In the genomic region with DNA sequence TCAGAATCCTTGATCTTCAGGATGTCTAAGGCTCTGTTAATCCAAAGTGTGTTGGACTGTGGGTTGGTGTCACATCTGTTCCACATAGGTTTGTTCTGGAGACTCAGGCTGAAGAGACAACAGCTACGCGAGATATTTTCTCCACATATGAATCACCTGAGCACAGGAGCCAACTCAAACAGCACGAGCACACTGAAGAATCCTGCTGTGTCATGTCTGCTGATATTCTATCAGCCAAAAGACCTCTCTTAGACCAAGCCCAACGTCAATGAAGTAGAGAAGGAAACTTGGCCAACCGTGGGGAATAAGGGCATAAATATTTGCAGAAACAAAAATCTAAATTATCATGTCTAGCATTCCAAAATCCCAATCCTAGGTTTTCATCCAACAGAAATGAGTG, we compare ENCODE assay signal across 1 cellular context.
A peak's percentile ranks its signal among the peaks of the same experiment; 100 is the strongest.
TF ChIP-seq lines count a peak whose summit lies in the region.

No MANE protein-coding gene starts in this region.

TF ChIP-seq in K562, 482 proteins besides CTCF, POLR2A, EP300 and RAD21 (continues in another document):
- TF ChIP-seq NRF1 (conservative IDR thresholded peaks at IDR 0.05 in 1 of 2, IDR thresholded peaks at IDR 0.05 in 1 of 2) (0 out of 4 replicates have a peak, but pooled peaks have one; percentile 13 to 32), FOSL1 (tag; conservative IDR thresholded peaks at IDR 0.05) (0 out of 2 replicates have a peak, but pooled peaks have one; percentile 13), L3MBTL2 (IDR thresholded peaks at IDR 0.05) (peak; percentile 56; the same call in 1 of the 2 replicates), ZNF592 (IDR thresholded peaks at IDR 0.05) (0 out of 2 replicates have a peak, but pooled peaks have one; percentile 30), CREB1 (IDR thresholded peaks at IDR 0.05) (no peak), CREB1 (CRISPR knock-in tag; IDR thresholded peaks at IDR 0.05) (no peak), ARID1B (IDR thresholded peaks at IDR 0.05) (peak; percentile 36; the same call in 1 of the 2 replicates), JUND (IDR thresholded peaks at IDR 0.05; ENCODE audit: borderline replicate concordance, low read depth, low read length) (peak; percentile 38; the same call in 1 of the 2 replicates), JUND (tag; IDR thresholded peaks at IDR 0.05; ENCODE audit: borderline replicate concordance, low read depth, low read length) (0 out of 3 replicates have a peak, but pooled peaks have one; percentile 46), HBP1 (CRISPR knock-in tag; IDR thresholded peaks at IDR 0.05) (no peak), MAFF (IDR thresholded peaks at IDR 0.05; ENCODE audit: low read length) (peak; percentile 34; the same call in 1 of the 2 replicates), BHLHE40 (IDR thresholded peaks at IDR 0.05; ENCODE audit: low read length) (peak; percentile 68; the same call in 1 of the 2 replicates), MITF (IDR thresholded peaks at IDR 0.05) (0 out of 2 replicates have a peak, but pooled peaks have one; percentile 16), MAFG (tag; conservative IDR thresholded peaks at IDR 0.05) (peak; percentile 79), MAFK (IDR thresholded peaks at IDR 0.05; ENCODE audit: low read length) (peak; percentile 42; the same call in 1 of the 2 replicates), NFE2 (IDR thresholded peaks at IDR 0.05; ENCODE audit: low read depth) (peak; percentile 94), SMARCA4 (IDR thresholded peaks at IDR 0.05) (0 out of 2 replicates have a peak, but pooled peaks have one; percentile 17), BACH1 (tag; IDR thresholded peaks at IDR 0.05) (0 out of 2 replicates have a peak, but pooled peaks have one; percentile 59), DMBX1 (CRISPR knock-in tag; IDR thresholded peaks at IDR 0.05; ENCODE audit: borderline replicate concordance) (peak; percentile 51; the same call in 1 of the 2 replicates), MAX (CRISPR knock-in tag; IDR thresholded peaks at IDR 0.05) (no peak), C11orf30 (IDR thresholded peaks at IDR 0.05; ENCODE audit: low read depth) (peak; percentile 84), EHMT2 (IDR thresholded peaks at IDR 0.05) (peak; percentile 73), ZEB2 (IDR thresholded peaks at IDR 0.05) (0 out of 2 replicates have a peak, but pooled peaks have one; percentile 22), CLOCK (CRISPR knock-in tag; IDR thresholded peaks at IDR 0.05; ENCODE audit: borderline replicate concordance) (no peak), CBX3 (IDR thresholded peaks at IDR 0.05; ENCODE audit: borderline replicate concordance in 1 of 2, low read length in 2 of 2) (0 out of 3 replicates have a peak, but pooled peaks of 1 of the 2 experiments have one; percentile 42), EZH2 (IDR thresholded peaks at IDR 0.05; ENCODE audit: borderline replicate concordance, low read depth, low read length) (no peak), STAT5B (CRISPR knock-in tag; IDR thresholded peaks at IDR 0.05) (no peak), CXXC5 (CRISPR knock-in tag; IDR thresholded peaks at IDR 0.05) (0 out of 2 replicates have a peak, but pooled peaks have one; percentile 24)
- TF ChIP-seq, protein P1, sequence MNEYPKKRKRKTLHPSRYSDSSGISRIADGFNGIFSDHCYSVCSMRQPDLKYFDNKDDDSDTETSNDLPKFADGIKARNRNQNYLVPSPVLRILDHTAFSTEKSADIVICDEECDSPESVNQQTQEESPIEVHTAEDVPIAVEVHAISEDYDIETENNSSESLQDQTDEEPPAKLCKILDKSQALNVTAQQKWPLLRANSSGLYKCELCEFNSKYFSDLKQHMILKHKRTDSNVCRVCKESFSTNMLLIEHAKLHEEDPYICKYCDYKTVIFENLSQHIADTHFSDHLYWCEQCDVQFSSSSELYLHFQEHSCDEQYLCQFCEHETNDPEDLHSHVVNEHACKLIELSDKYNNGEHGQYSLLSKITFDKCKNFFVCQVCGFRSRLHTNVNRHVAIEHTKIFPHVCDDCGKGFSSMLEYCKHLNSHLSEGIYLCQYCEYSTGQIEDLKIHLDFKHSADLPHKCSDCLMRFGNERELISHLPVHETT (CRISPR knock-in tag; conservative IDR thresholded peaks at IDR 0.05 in 1 of 2, IDR thresholded peaks at IDR 0.05 in 1 of 2): no peak
- TF ChIP-seq, protein P2, sequence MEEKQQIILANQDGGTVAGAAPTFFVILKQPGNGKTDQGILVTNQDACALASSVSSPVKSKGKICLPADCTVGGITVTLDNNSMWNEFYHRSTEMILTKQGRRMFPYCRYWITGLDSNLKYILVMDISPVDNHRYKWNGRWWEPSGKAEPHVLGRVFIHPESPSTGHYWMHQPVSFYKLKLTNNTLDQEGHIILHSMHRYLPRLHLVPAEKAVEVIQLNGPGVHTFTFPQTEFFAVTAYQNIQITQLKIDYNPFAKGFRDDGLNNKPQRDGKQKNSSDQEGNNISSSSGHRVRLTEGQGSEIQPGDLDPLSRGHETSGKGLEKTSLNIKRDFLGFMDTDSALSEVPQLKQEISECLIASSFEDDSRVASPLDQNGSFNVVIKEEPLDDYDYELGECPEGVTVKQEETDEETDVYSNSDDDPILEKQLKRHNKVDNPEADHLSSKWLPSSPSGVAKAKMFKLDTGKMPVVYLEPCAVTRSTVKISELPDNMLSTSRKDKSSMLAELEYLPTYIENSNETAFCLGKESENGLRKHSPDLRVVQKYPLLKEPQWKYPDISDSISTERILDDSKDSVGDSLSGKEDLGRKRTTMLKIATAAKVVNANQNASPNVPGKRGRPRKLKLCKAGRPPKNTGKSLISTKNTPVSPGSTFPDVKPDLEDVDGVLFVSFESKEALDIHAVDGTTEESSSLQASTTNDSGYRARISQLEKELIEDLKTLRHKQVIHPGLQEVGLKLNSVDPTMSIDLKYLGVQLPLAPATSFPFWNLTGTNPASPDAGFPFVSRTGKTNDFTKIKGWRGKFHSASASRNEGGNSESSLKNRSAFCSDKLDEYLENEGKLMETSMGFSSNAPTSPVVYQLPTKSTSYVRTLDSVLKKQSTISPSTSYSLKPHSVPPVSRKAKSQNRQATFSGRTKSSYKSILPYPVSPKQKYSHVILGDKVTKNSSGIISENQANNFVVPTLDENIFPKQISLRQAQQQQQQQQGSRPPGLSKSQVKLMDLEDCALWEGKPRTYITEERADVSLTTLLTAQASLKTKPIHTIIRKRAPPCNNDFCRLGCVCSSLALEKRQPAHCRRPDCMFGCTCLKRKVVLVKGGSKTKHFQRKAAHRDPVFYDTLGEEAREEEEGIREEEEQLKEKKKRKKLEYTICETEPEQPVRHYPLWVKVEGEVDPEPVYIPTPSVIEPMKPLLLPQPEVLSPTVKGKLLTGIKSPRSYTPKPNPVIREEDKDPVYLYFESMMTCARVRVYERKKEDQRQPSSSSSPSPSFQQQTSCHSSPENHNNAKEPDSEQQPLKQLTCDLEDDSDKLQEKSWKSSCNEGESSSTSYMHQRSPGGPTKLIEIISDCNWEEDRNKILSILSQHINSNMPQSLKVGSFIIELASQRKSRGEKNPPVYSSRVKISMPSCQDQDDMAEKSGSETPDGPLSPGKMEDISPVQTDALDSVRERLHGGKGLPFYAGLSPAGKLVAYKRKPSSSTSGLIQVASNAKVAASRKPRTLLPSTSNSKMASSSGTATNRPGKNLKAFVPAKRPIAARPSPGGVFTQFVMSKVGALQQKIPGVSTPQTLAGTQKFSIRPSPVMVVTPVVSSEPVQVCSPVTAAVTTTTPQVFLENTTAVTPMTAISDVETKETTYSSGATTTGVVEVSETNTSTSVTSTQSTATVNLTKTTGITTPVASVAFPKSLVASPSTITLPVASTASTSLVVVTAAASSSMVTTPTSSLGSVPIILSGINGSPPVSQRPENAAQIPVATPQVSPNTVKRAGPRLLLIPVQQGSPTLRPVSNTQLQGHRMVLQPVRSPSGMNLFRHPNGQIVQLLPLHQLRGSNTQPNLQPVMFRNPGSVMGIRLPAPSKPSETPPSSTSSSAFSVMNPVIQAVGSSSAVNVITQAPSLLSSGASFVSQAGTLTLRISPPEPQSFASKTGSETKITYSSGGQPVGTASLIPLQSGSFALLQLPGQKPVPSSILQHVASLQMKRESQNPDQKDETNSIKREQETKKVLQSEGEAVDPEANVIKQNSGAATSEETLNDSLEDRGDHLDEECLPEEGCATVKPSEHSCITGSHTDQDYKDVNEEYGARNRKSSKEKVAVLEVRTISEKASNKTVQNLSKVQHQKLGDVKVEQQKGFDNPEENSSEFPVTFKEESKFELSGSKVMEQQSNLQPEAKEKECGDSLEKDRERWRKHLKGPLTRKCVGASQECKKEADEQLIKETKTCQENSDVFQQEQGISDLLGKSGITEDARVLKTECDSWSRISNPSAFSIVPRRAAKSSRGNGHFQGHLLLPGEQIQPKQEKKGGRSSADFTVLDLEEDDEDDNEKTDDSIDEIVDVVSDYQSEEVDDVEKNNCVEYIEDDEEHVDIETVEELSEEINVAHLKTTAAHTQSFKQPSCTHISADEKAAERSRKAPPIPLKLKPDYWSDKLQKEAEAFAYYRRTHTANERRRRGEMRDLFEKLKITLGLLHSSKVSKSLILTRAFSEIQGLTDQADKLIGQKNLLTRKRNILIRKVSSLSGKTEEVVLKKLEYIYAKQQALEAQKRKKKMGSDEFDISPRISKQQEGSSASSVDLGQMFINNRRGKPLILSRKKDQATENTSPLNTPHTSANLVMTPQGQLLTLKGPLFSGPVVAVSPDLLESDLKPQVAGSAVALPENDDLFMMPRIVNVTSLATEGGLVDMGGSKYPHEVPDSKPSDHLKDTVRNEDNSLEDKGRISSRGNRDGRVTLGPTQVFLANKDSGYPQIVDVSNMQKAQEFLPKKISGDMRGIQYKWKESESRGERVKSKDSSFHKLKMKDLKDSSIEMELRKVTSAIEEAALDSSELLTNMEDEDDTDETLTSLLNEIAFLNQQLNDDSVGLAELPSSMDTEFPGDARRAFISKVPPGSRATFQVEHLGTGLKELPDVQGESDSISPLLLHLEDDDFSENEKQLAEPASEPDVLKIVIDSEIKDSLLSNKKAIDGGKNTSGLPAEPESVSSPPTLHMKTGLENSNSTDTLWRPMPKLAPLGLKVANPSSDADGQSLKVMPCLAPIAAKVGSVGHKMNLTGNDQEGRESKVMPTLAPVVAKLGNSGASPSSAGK (IDR thresholded peaks at IDR 0.05): peak; percentile 32
